ENCODE assay signal across 6 cellular contexts in the genomic region with DNA sequence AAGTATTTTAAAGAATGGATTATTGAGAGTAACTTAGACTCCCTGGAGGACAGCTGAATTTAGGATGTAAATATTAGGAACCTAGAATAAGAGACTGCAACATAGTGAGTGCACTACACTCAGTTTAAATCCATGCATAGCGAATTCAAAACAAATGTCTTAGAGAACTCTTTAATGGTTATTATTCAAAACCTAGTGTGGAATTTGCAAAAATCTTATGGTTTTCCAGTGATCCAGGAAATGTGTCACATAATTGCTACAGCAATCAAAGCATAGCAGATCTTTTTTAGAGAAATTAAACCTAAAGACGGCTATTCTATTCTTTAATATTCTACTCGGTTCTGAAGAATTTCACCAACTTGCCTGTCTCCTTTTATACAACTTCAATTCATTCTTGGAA.
"Had no signal": no experiment of that assay in that cellular context is flagged by ENCODE, and none has a peak within 500 bp of the region (broad histone marks: within the 10 kb centered on the region; RNA-seq: fewer than 3 reads in every experiment).

No MANE protein-coding gene starts in this region.

- H2AFZ ChIP-seq: GM23338 had no signal

- H3K27ac ChIP-seq: HL-60 had no signal

- H3K4me3 ChIP-seq: GM23338 had no signal

- DNase-seq: H9, HCEC 1CT, KBM-7 had no signal

- H3K4me2 ChIP-seq: GM23338 had no signal

- ATAC-seq: GM23338, HepG2 had no signal
